31 cellular contexts compared by ENCODE assay signal in genomic region chr6:140025171-140025570, GRCh38.
"Had no signal": no experiment of that assay in that cellular context is flagged by ENCODE, and none has a peak within 500 bp of the region (broad histone marks: within the 10 kb centered on the region; RNA-seq: fewer than 3 reads in every experiment).

No MANE protein-coding gene starts in this region.

- ATAC-seq: activated CD8-positive, alpha-beta T cell treated with anti-CD3 and anti-CD28 coated beads for 36 hours; activated naive CD4-positive, alpha-beta T cell treated with anti-CD3 and anti-CD28 coated beads, Interleukin-2, amount 50 U/mL, for 72 hours; activated T-cell treated with anti-CD3 and anti-CD28 coated beads, Interleukin-2, amount 50 U/mL, for 4 hours; activated T-cell treated with anti-CD3 and anti-CD28 coated beads, Interleukin-2, amount 50 U/mL, for 72 hours; activated T-helper 17 cell treated with anti-CD3 and anti-CD28 coated beads, Interleukin-2, amount 50 U/mL, for 72 hours; T-helper 17 cell had no signal

- FAIRE-seq: bronchial epithelial cell, TTC549 had no signal

- H3K4me3 ChIP-seq: adrenal gland, cardiac muscle cell had no signal

- H3K27me3 ChIP-seq: adrenal gland, cardiac muscle cell had no signal

- DNase-seq: activated B cell treated with CpG ODN at 0.5 μM for 24 hours; activated CD4-positive, alpha-beta memory T cell treated with anti-CD3 and anti-CD28 coated beads for 36 hours; activated CD4-positive, alpha-beta T cell treated with anti-CD3 and anti-CD28 coated beads for 4 hours; activated CD4-positive, alpha-beta T cell treated with anti-CD3 and anti-CD28 coated beads, Interleukin-2, amount 10 ng/mL, durations not matched to agents 24 days and 14 days; activated CD4-positive, alpha-beta T cell treated with anti-CD3 and anti-CD28 coated beads, Interleukin-2, amount 50 U/mL, for 1 hour; activated CD4-positive, alpha-beta T cell treated with anti-CD3 and anti-CD28 coated beads, Interleukin-2, amount 50 U/mL, for 4 hours; activated CD4-positive, CD25-positive, alpha-beta regulatory T cell treated with anti-CD3 and anti-CD28 coated beads, Interleukin-2, amount 50 U/mL, for 72 hours; activated CD8-positive, alpha-beta memory T cell treated with anti-CD3 and anti-CD28 coated beads, Interleukin-2, amount 50 U/mL, for 4 hours; activated CD8-positive, alpha-beta T cell treated with anti-CD3 and anti-CD28 coated beads for 36 hours; activated effector memory CD4-positive, alpha-beta T cell treated with anti-CD3 and anti-CD28 coated beads, Interleukin-2, amount 50 U/mL, for 16 hours; activated gamma-delta T cell treated with Interleukin-2 at 50 U/mL for 16 hours; activated naive CD4-positive, alpha-beta T cell; activated naive CD4-positive, alpha-beta T cell treated with anti-CD3 and anti-CD28 coated beads for 36 hours; activated naive CD4-positive, alpha-beta T cell treated with anti-CD3 and anti-CD28 coated beads, Interleukin-2, amount 50 U/mL, for 16 hours; activated naive CD8-positive, alpha-beta T cell treated with anti-CD3 and anti-CD28 coated beads for 36 hours; activated T-cell treated with anti-CD3 and anti-CD28 coated beads for 4 hours; activated T-cell treated with anti-CD3 and anti-CD28 coated beads, Interleukin-2, amount 50 U/mL, for 1 hour; activated T-cell treated with anti-CD3 and anti-CD28 coated beads, Interleukin-2, amount 50 U/mL, for 4 hours; activated T-cell treated with anti-CD3 and anti-CD28 coated beads, Interleukin-2, amount 50 U/mL, for 72 hours; adrenal gland; amniotic stem cell; aorta; caudate nucleus; cerebellar nuclear complex; T-helper 17 cell had no signal

- H3K36me3 ChIP-seq: adrenal gland, cardiac muscle cell had no signal

- H3K4me1 ChIP-seq: adrenal gland had no signal

- H3K27ac ChIP-seq: adrenal gland, cardiac muscle cell, VCaP had no signal
